Comparison of ENCODE assay signal across 6 cellular contexts in the genomic region with DNA sequence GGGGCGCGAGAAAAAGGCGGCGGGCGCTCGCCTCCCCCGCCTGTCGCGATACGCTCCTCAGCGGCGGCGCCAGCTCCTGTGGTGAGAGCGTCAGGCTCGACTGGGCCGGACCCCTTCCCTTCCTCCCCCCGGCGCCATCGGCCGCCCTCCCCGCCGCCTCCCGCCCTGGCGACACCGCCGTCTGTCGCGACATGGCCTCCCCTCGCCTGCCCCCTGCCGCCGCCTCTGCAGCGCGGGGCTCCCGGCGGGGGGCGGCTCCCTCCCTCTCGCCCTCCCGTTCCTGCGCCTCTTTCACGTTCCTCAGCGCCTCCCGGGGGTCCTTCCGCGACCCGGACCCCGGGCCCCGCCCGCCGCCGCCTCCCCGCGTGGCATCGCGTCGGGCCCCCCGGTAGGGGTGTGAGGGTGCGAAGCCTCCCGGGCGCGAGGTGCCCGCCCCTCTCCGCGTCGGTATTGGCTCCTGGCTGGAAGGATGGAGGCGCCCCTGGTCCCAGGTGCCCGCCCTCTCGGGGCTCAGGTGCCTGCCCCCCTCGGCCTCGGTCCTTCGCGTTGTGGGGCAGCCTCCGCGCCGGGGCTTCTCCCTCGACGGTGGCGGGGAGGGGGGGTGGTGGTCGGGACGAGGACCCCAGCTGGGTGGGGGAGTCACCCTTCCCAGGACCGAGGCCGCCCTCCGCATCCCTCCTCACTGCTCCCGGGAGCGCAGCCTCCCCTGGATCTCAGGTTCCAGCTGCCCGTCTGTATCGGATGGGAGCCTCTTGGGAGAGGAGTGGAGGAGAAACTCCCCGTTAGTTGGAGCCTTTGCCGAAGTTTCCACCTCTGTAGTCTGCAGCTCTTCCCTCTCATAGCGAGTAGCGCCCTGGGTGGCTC. TPM values are rescaled to one million over a fixed set of nuclear protein-coding genes. Genes with fewer than 3 reads are reported as not detected.
A peak's percentile ranks its signal among the peaks of the same experiment; 100 is the strongest.
DNase-seq lines count a peak whose midpoint lies in the region; ATAC-seq, FAIRE-seq and TF ChIP-seq lines count a peak whose summit lies in the region.

No MANE protein-coding gene starts in this region.

- FAIRE-seq in endothelial cell of umbilical vein (lab: Jason Lieb, UNC) (no peak), small intestine (lab: Jason Lieb, UNC) (no peak)

- TF ChIP-seq CTCF in BE2C (IDR thresholded peaks at IDR 0.05; ENCODE audit: low read depth, low read length) (0 out of 2 replicates have a peak, but pooled peaks have one; percentile 9), Panc1 (IDR thresholded peaks at IDR 0.05) (no peak), endothelial cell of umbilical vein (IDR thresholded peaks at IDR 0.05; ENCODE audit: extremely low read depth in 1 of 2, insufficient read depth in 1 of 2, low read depth in 1 of 2, low read length in 2 of 2) (peak in 1 of 2 donors; percentile 10)

- POLR2A ChIA-PET in Panc1 (lab: Charles Lee) (no interaction called here), endothelial cell of umbilical vein (lab: Charles Lee) (interaction anchor here (0.5 kb wide), 1 partner anchor 50 kb away, joined by 5 read pairs; no protein-coding TSS in a partner anchor)

- DNase-seq in BE2C (peak; percentile 49), Panc1 (ENCODE audit: low read depth, low spot score) (no peak), endothelial cell of umbilical vein (ENCODE audit: low read depth, low spot score) (no peak), small intestine (no peak), SIG-M5 treated with dmso at 0.1 percent for 504 hours (lab: John Stamatoyannopoulos, UW; ENCODE audit: unreplicated experiment) (no peak)

- no peak for ATAC-seq in Panc1
- no peak for ATAC-seq in HG03354 (IDR thresholded peaks at IDR 0.05; ENCODE audit: poor library complexity, severe bottlenecking, unreplicated experiment)

- CTCF ChIA-PET in Panc1 (lab: Charles Lee): interaction anchor here (1.8 kb wide), 1 partner anchor 345 kb away, joined by 5 read pairs; no protein-coding TSS in a partner anchor
- CTCF ChIA-PET in endothelial cell of umbilical vein (lab: Charles Lee): interaction anchor here (1.0 to 1.5 kb wide), 4 partner anchors 10 to 345 kb away, joined by 3 to 8 read pairs (median 6); a partner anchor contains a TSS

- peak overlapping the region; percentile 81 for H3K4me2 ChIP-seq in endothelial cell of umbilical vein (ENCODE audit: insufficient read depth, low read length)

- WGBS in small intestine, 3 donors: 2 to 3% (median 2%) methylated on average over 48 to 90 of the region's 90 CpGs

- H3K9me3 ChIP-seq in BE2C (no peaks in the 10 kb centered on the region), Panc1 (ENCODE audit: control insufficient read depth, insufficient read depth, low read depth, low read length) (no peaks in the 10 kb centered on the region), endothelial cell of umbilical vein (replicated peaks; ENCODE audit: control insufficient read depth, insufficient read depth, low read length) (no peaks in the 10 kb centered on the region), small intestine (ENCODE audit: control insufficient read depth, low read depth) (no peaks in the 10 kb centered on the region)

- H3K36me3 ChIP-seq in BE2C (peaks cover 23% of the 10 kb centered on the region), Panc1 (ENCODE audit: control insufficient read depth, insufficient read depth, low read length) (peaks cover 11% of the 10 kb centered on the region), endothelial cell of umbilical vein (ENCODE audit: control insufficient read depth in 2 of 2, extremely low read depth in 1 of 2, insufficient read depth in 2 of 2, low read length in 2 of 2) (peaks cover 7 to 8% of the 10 kb centered on the region in 2 experiments), small intestine (ENCODE audit: control insufficient read depth in 2 of 2, insufficient read depth in 2 of 2, low read length in 2 of 2) (peaks cover 0 to 4% of the 10 kb centered on the region in 2 donors)

- no peaks in the 10 kb centered on the region for H4K20me1 ChIP-seq in endothelial cell of umbilical vein (replicated peaks; ENCODE audit: control insufficient read depth, extremely low read depth, insufficient read depth, low read length)

- in situ Hi-C loops in Panc1 (cut with HindIII; ENCODE audit: low pct_unique_long_range_greater_than_20kb, low sequenced_read_pairs): no loop called here

- peak; percentile 6 for TF ChIP-seq POLR2A in endothelial cell of umbilical vein (IDR thresholded peaks at IDR 0.05; ENCODE audit: low read depth, low read length)

- H2AFZ ChIP-seq in endothelial cell of umbilical vein (ENCODE audit: low read depth, low read length): no peak overlapping the region

- peak overlapping the region; percentile 83 for H3K4me3 ChIP-seq in BE2C (ENCODE audit: low read depth, low read length)
- peak overlapping the region; percentile 68 to 78 for H3K4me3 ChIP-seq in Panc1 (ENCODE audit: low read depth in 2 of 2, low read length in 2 of 2)
- H3K4me3 ChIP-seq in endothelial cell of umbilical vein (replicated peaks in 1 of 3; ENCODE audit: insufficient read depth in 1 of 3, low read depth in 1 of 3, low read length in 3 of 3): peak overlapping the region; percentile 55 to 98 (median 66)
- peak overlapping the region; percentile 97 to 100 for H3K4me3 ChIP-seq in small intestine (ENCODE audit: low read depth in 1 of 2, low read length in 2 of 2)

- intact Hi-C loops in Panc1 (cut with micrococcal nuclease; ENCODE audit: unreplicated experiment) (no loop called here), endothelial cell of umbilical vein (cut with micrococcal nuclease) (loop anchor here (1.0 to 2.0 kb wide), 7 partner anchors 21 to 296 kb away; a partner anchor contains a TSS)

- H3K27me3 ChIP-seq in BE2C: no peaks in the 10 kb centered on the region
- H3K27me3 ChIP-seq in Panc1 (ENCODE audit: control insufficient read depth, insufficient read depth, low read length): no peaks in the 10 kb centered on the region
- H3K27me3 ChIP-seq in endothelial cell of umbilical vein (ENCODE audit: control insufficient read depth in 2 of 2, insufficient read depth in 2 of 2, low read length in 2 of 2): no peaks in the 10 kb centered on the region
- no peaks in the 10 kb centered on the region for H3K27me3 ChIP-seq in small intestine (ENCODE audit: control insufficient read depth in 2 of 2, insufficient read depth in 2 of 2, low read length in 2 of 2)

- H3K27ac ChIP-seq in Panc1 (ENCODE audit: low read length) (peak overlapping the region; percentile 89), endothelial cell of umbilical vein (ENCODE audit: insufficient read depth, low read depth, low read length) (peak overlapping the region; percentile 71), small intestine (ENCODE audit: low read depth in 1 of 2, low read length in 1 of 2) (peak overlapping the region; percentile 75 to 82)

- no peaks in the 10 kb centered on the region for H3K9me1 ChIP-seq in endothelial cell of umbilical vein (replicated peaks; ENCODE audit: control insufficient read depth, extremely low read depth, insufficient read depth, low read length)

- H3K4me1 ChIP-seq in BE2C (no peaks in the 10 kb centered on the region), Panc1 (ENCODE audit: control insufficient read depth, insufficient read depth, low read length) (peaks cover 30% of the 10 kb centered on the region), endothelial cell of umbilical vein (ENCODE audit: control insufficient read depth, extremely low read depth, insufficient read depth, low read length) (peaks cover 17% of the 10 kb centered on the region), small intestine (ENCODE audit: control insufficient read depth in 2 of 2, insufficient read depth in 1 of 2, low read depth in 1 of 2, low read length in 1 of 2) (peaks cover 0 to 6% of the 10 kb centered on the region in 2 donors)

- peak overlapping the region; percentile 94 for H3K9ac ChIP-seq in endothelial cell of umbilical vein (replicated peaks; ENCODE audit: extremely low read depth, insufficient read depth, low read length)

- no TSS peak for BruUV-seq in Panc1 (replicated peaks; lab: Mats Ljungman, UMichigan)
- no TSS peak for BruUV-seq in endothelial cell of umbilical vein (replicated peaks; lab: Mats Ljungman, UMichigan)

- dilution Hi-C loops in endothelial cell of umbilical vein (cut with MboI; ENCODE audit: extremely low pct_ligation_motif_present, low sequenced_read_pairs): no loop called here

- peaks cover 49% of the 10 kb centered on the region for H3K79me2 ChIP-seq in endothelial cell of umbilical vein (ENCODE audit: control insufficient read depth, insufficient read depth, low read length)

RNA-seq across cellular contexts. Expression of a gene that starts 0.6 kb away (rescaled TPM):
- 70.5 TPM for polyA plus RNA-seq in BE2C (2012; ENCODE audit: insufficient read depth, insufficient read length, low read depth)
- total RNA-seq in Panc1 (2021; ENCODE audit: unreplicated experiment) (111 TPM), endothelial cell of umbilical vein (62.4 and 74.7 TPM in 2 replicates)
- polyA plus RNA-seq in Panc1 (2012; ENCODE audit: insufficient read length): 184 TPM
- polyA plus RNA-seq in endothelial cell of umbilical vein (16.4 and 20.4 TPM in 2 replicates), small intestine (10 to 100 TPM; 24.4 to 31.1 (median 25.9) TPM)
- polyA plus RNA-seq in endothelial cell of umbilical vein (2011; cell fraction: cytosol; rRNA removed): 17.2 and 17.4 TPM in 2 replicates
- polyA plus RNA-seq in endothelial cell of umbilical vein (2011; cell fraction: nucleus; rRNA removed): 30.2 and 31.2 TPM in 2 replicates
- polyA plus RNA-seq in endothelial cell of umbilical vein (2012): 38.1 and 41.4 TPM in 2 replicates
- 15.6 and 20.8 TPM in 2 replicates for polyA minus RNA-seq in endothelial cell of umbilical vein
- polyA minus RNA-seq in endothelial cell of umbilical vein (2011; cell fraction: cytosol; rRNA and poly(A)+ RNA removed): 20.5 TPM
- polyA minus RNA-seq in endothelial cell of umbilical vein (2011; cell fraction: nucleus; rRNA and poly(A)+ RNA removed): 12.8 and 14.8 TPM in 2 replicates

RNA-seq across cellular contexts. Expression of a gene that starts 21.4 kb away (rescaled TPM):
- polyA plus RNA-seq in BE2C (2012; ENCODE audit: insufficient read depth, insufficient read length, low read depth): 56.4 TPM
- 11.2 TPM for total RNA-seq in Panc1 (2021; ENCODE audit: unreplicated experiment)
- polyA plus RNA-seq in Panc1 (2012; ENCODE audit: insufficient read length): 19.3 TPM
- 5.0 and 6.9 TPM in 2 replicates for total RNA-seq in endothelial cell of umbilical vein
- 2.1 and 3.0 TPM in 2 replicates for polyA plus RNA-seq in endothelial cell of umbilical vein
- polyA plus RNA-seq in endothelial cell of umbilical vein (2011; cell fraction: cytosol; rRNA removed): 4.1 and 5.2 TPM in 2 replicates
- 2.3 and 3.6 TPM in 2 replicates for polyA plus RNA-seq in endothelial cell of umbilical vein (2011; cell fraction: nucleus; rRNA removed)
- polyA plus RNA-seq in endothelial cell of umbilical vein (2012): 4.3 and 6.3 TPM in 2 replicates
- polyA minus RNA-seq in endothelial cell of umbilical vein: 0.51 and 1.5 TPM in 2 replicates
- polyA minus RNA-seq in endothelial cell of umbilical vein (2011; cell fraction: cytosol; rRNA and poly(A)+ RNA removed): 1.4 TPM
- polyA minus RNA-seq in endothelial cell of umbilical vein (2011; cell fraction: nucleus; rRNA and poly(A)+ RNA removed): 0.38 and 2.5 TPM in 2 replicates
- polyA plus RNA-seq in small intestine: 10 to 100 TPM in 1 of 3 donors, 1 to 10 TPM in 2; 6.7 to 11.1 (median 9.7) TPM

RNA-seq across cellular contexts. Expression of a gene that starts 22.6 kb away (rescaled TPM):
- polyA plus RNA-seq in BE2C (2012; ENCODE audit: insufficient read depth, insufficient read length, low read depth): 185 TPM
- total RNA-seq in Panc1 (2021; ENCODE audit: unreplicated experiment) (117 TPM), endothelial cell of umbilical vein (99.1 and 101 TPM in 2 replicates)
- polyA plus RNA-seq in Panc1 (2012; ENCODE audit: insufficient read length): 159 TPM
- polyA plus RNA-seq in endothelial cell of umbilical vein (70.8 and 76.2 TPM in 2 replicates), small intestine (10 to 100 TPM; 44.3 to 57.0 (median 47.6) TPM)
- 73.3 and 76.7 TPM in 2 replicates for polyA plus RNA-seq in endothelial cell of umbilical vein (2011; cell fraction: cytosol; rRNA removed)
- polyA plus RNA-seq in endothelial cell of umbilical vein (2011; cell fraction: nucleus; rRNA removed): 101 and 118 TPM in 2 replicates
- polyA plus RNA-seq in endothelial cell of umbilical vein (2012): 101 and 126 TPM in 2 replicates
- 45.0 and 45.8 TPM in 2 replicates for polyA minus RNA-seq in endothelial cell of umbilical vein
- 20.9 TPM for polyA minus RNA-seq in endothelial cell of umbilical vein (2011; cell fraction: cytosol; rRNA and poly(A)+ RNA removed)
- 23.8 and 24.5 TPM in 2 replicates for polyA minus RNA-seq in endothelial cell of umbilical vein (2011; cell fraction: nucleus; rRNA and poly(A)+ RNA removed)

RNA-seq across cellular contexts. Expression of a gene that starts 22.7 kb away (rescaled TPM):
- polyA plus RNA-seq in BE2C (2012; ENCODE audit: insufficient read depth, insufficient read length, low read depth): 30.7 TPM
- total RNA-seq in Panc1 (2021; ENCODE audit: unreplicated experiment) (45.4 TPM), endothelial cell of umbilical vein (32.1 and 36.2 TPM in 2 replicates)
- polyA plus RNA-seq in Panc1 (2012; ENCODE audit: insufficient read length): 73.2 TPM
- polyA plus RNA-seq in endothelial cell of umbilical vein (28.3 and 29.3 TPM in 2 replicates), small intestine (10 to 100 TPM; 22.6 to 26.5 (median 23.6) TPM)
- polyA plus RNA-seq in endothelial cell of umbilical vein (2011; cell fraction: cytosol; rRNA removed): 22.5 and 26.8 TPM in 2 replicates
- 10.5 and 11.7 TPM in 2 replicates for polyA plus RNA-seq in endothelial cell of umbilical vein (2011; cell fraction: nucleus; rRNA removed)
- 24.4 and 39.7 TPM in 2 replicates for polyA plus RNA-seq in endothelial cell of umbilical vein (2012)
- 6.1 and 6.3 TPM in 2 replicates for polyA minus RNA-seq in endothelial cell of umbilical vein
- polyA minus RNA-seq in endothelial cell of umbilical vein (2011; cell fraction: cytosol; rRNA and poly(A)+ RNA removed): 4.1 TPM
- 1.1 and 3.6 TPM in 2 replicates for polyA minus RNA-seq in endothelial cell of umbilical vein (2011; cell fraction: nucleus; rRNA and poly(A)+ RNA removed)

RNA-seq across cellular contexts. Expression of a gene that starts 34.8 kb away (rescaled TPM):
- polyA plus RNA-seq in BE2C (2012; ENCODE audit: insufficient read depth, insufficient read length, low read depth): not detected
- total RNA-seq in Panc1 (2021; ENCODE audit: unreplicated experiment) (5.1 TPM), endothelial cell of umbilical vein (0.71 and 0.74 TPM in 2 replicates)
- 8.4 TPM for polyA plus RNA-seq in Panc1 (2012; ENCODE audit: insufficient read length)
- polyA plus RNA-seq in endothelial cell of umbilical vein (1.7 and 2.4 TPM in 2 replicates), small intestine (100 to 1,000 TPM in 2 of 3 donors, 10 to 100 TPM in 1; 40.6 to 174 (median 118) TPM)
- 1.0 and 1.1 TPM in 2 replicates for polyA plus RNA-seq in endothelial cell of umbilical vein (2011; cell fraction: cytosol; rRNA removed)
- polyA plus RNA-seq in endothelial cell of umbilical vein (2011; cell fraction: nucleus; rRNA removed): 2.9 and 3.9 TPM in 2 replicates
- 1.5 and 1.6 TPM in 2 replicates for polyA plus RNA-seq in endothelial cell of umbilical vein (2012)
- 0.29 and 0.76 TPM in 2 replicates for polyA minus RNA-seq in endothelial cell of umbilical vein
- not detected for polyA minus RNA-seq in endothelial cell of umbilical vein (2011; cell fraction: cytosol; rRNA and poly(A)+ RNA removed)
- polyA minus RNA-seq in endothelial cell of umbilical vein (2011; cell fraction: nucleus; rRNA and poly(A)+ RNA removed): 0.19 TPM in 1 of 2 replicates, not detected in the other
